Comparison of ENCODE assay signal across 14 cellular contexts in the genomic region with DNA sequence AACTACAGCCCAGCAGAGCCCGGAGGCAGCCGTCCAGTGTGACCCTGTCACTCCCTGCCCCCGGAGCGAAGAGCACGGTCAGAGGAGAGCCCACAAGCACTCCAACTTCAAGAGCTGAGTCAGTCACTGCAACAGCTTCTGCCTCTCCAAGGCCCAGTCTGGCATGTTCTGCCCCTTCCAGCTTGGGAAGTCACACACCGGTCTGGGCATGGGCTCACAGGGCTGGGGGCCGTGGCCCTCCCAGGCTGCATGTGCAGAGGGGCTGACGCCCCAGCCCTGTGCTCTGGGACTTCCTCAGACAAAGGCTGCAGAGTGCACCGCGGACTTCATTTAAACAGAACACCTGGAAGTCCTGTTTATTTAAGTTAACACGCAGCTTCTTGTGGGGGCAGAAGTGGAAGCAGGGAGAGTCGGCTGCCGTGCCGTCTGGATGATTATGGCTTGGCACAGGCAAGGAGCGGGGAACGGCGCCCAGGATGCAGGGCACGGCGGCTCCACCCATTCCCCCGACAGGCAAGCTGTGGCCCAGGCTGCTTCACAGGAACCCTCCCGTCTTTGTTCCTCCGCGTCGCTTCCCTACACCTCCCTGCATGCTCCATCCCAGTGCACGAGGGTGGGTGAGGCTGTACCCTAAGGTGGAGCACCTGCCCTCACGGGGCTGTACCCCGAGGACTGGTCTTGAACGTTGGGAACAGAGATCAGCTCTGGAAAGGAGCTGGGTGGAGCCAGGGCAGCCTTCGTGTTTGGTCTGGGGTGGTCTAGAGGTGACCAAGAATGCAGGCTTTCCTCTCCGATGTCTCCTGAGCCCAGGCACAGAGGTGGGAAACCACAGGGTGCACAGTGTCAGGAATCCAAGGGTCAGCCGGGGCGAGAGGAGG.
DNase-seq lines count a peak whose midpoint lies in the region; ATAC-seq and TF ChIP-seq lines count a peak whose summit lies in the region.
"Had no signal": no experiment of that assay in that cellular context is flagged by ENCODE, and none has a peak within 500 bp of the region (broad histone marks: within the 10 kb centered on the region; RNA-seq: fewer than 3 reads in every experiment).

No MANE protein-coding gene starts in this region.

- peaks cover 2 to 8% of the 10 kb centered on the region in 2 experiments; a peak in 1 of 4 replicates for H3K79me1 ChIP-seq in IMR-90 (ENCODE audit: low read depth in 1 of 2, low read length in 2 of 2)

- no peak overlapping the region for H3K9ac ChIP-seq in IMR-90 (ENCODE audit: low read depth, low read length)

- ATAC-seq in IMR-90 (ENCODE audit: low read depth) (peak; percentile 71), psoas muscle (no peak)
- ATAC-seq: CD8-positive, alpha-beta T cell; K562 had no signal

- H4K91ac ChIP-seq in IMR-90 (ENCODE audit: insufficient read depth, low read depth, low read length), result no peak overlapping the region

- H2BK5ac ChIP-seq in IMR-90 (ENCODE audit: low read depth, low read length, poor library complexity, severe bottlenecking), result no peak overlapping the region

- TF ChIP-seq POLR2A in IMR-90 (IDR thresholded peaks at IDR 0.05; ENCODE audit: low read depth, low read length) (no peak), stomach (IDR thresholded peaks at IDR 0.05) (no peak), testis (IDR thresholded peaks at IDR 0.05) (no peak)

- H3K4me1 ChIP-seq in IMR-90 (ENCODE audit: control insufficient read depth, insufficient read depth, low read length) (peaks cover 16% of the 10 kb centered on the region), stomach (peaks cover 0 to 10% (median 3%) of the 10 kb centered on the region in 4 donors), testis (no peaks in the 10 kb centered on the region), psoas muscle (peaks cover 10% of the 10 kb centered on the region)
- H3K4me1 ChIP-seq: tibial artery had no signal

- H4K5ac ChIP-seq in IMR-90 (ENCODE audit: low read depth, low read length), result no peak overlapping the region

- H3K4me3 ChIP-seq in IMR-90 (ENCODE audit: insufficient read depth, low read depth, low read length) (no peak overlapping the region), stomach (peak overlapping the region in 1 of 4 donors; percentile 32), testis (no peak overlapping the region), psoas muscle (no peak overlapping the region)
- H3K4me3 ChIP-seq: K562, tibial artery had no signal

- TF ChIP-seq CTCF in IMR-90 (conservative IDR thresholded peaks at IDR 0.05; ENCODE audit: low read depth, low read length) (no peak), stomach (IDR thresholded peaks at IDR 0.05) (no peak), testis (IDR thresholded peaks at IDR 0.05) (no peak), psoas muscle (IDR thresholded peaks at IDR 0.05) (no peak)

- H3K14ac ChIP-seq in IMR-90 (replicated peaks; ENCODE audit: low read depth, low read length), result 0 out of 2 replicates have a peak overlapping the region, but pooled peaks have one; percentile 60

- no peak for TF ChIP-seq EP300 in stomach (IDR thresholded peaks at IDR 0.05)

- no peaks in the 10 kb centered on the region for H4K20me1 ChIP-seq in IMR-90 (ENCODE audit: insufficient read depth, low read length)

- H2AK5ac ChIP-seq in IMR-90 (ENCODE audit: low read depth, low read length), result peak overlapping the region; percentile 54

- peak overlapping the region in 1 of 2 experiments; percentile 12; a peak in 1 of 4 replicates for H4K8ac ChIP-seq in IMR-90 (ENCODE audit: low read depth in 2 of 2, low read length in 2 of 2)

- dilution Hi-C loops in IMR-90 (cut with HindIII; ENCODE audit: low sequenced_read_pairs, unreplicated experiment), result no loop called here

- H3K27me3 ChIP-seq in IMR-90 (ENCODE audit: control insufficient read depth, insufficient read depth, low read length) (no peaks in the 10 kb centered on the region), stomach (no peaks in the 10 kb centered on the region), testis (no peaks in the 10 kb centered on the region), psoas muscle (ENCODE audit: insufficient read depth in 3 of 3, low read length in 2 of 3) (no peaks in the 10 kb centered on the region)
- H3K27me3 ChIP-seq: tibial artery had no signal

- H2BK15ac ChIP-seq in IMR-90 (ENCODE audit: low read depth, low read length), result no peak overlapping the region

- H3K4ac ChIP-seq in IMR-90 (ENCODE audit: low read depth, low read length), result peak overlapping the region; percentile 70; the same call in 1 of the 2 replicates

- H3K9me3 ChIP-seq in IMR-90 (ENCODE audit: control insufficient read depth, insufficient read depth, low read length) (no peaks in the 10 kb centered on the region), stomach (no peaks in the 10 kb centered on the region), testis (no peaks in the 10 kb centered on the region), psoas muscle (no peaks in the 10 kb centered on the region)
- H3K9me3 ChIP-seq: tibial artery had no signal

- no TSS peak for BruUV-seq in IMR-90 (replicated peaks; lab: Mats Ljungman, UMichigan)

- no peak overlapping the region for H3K18ac ChIP-seq in IMR-90 (ENCODE audit: low read depth, low read length)

- intact Hi-C loops in IMR-90 (cut with micrococcal nuclease), result no loop called here
- intact Hi-C loops in stomach (cut with DNase I; ENCODE audit: low total_unique reads), result no loop called here
- intact Hi-C loops in testis (cut with DNase I; ENCODE audit: low total_unique reads), result loop anchor here (5.0 kb wide), 1 partner anchor 628 kb away; no protein-coding TSS in a partner anchor
- intact Hi-C loops in psoas muscle (cut with DNase I), result no loop called here

- H3K4me2 ChIP-seq in IMR-90 (ENCODE audit: low read depth, low read length), result peak overlapping the region; percentile 39

- peak overlapping the region; percentile 81 for H2AFZ ChIP-seq in IMR-90 (replicated peaks; ENCODE audit: low read length, poor library complexity)

- 63% methylated on average over 19 of the region's 32 CpGs; no CpG with 5 or more reads in 1 of the 2 experiments for WGBS in IMR-90 (ENCODE audit: extremely low coverage in 2 of 2, insufficient read length in 1 of 2), 2 experiments
- 59 to 79% (median 65%) methylated on average over 23 to 32 of the region's 32 CpGs for WGBS in stomach, 5 donors
- WGBS in testis, 2 donors, result 86 to 92% methylated on average over 18 to 32 of the region's 32 CpGs
- WGBS in psoas muscle, 3 donors, result 83 to 85% (median 84%) methylated on average over 32 of the region's 32 CpGs

- H2BK20ac ChIP-seq in IMR-90 (ENCODE audit: low read depth, low read length), result no peak overlapping the region; the same call in 1 of the 2 replicates

- H3K23ac ChIP-seq in IMR-90 (ENCODE audit: low read depth, low read length), result no peak overlapping the region

- peak overlapping the region; percentile 72 for H2AK9ac ChIP-seq in IMR-90 (replicated peaks; ENCODE audit: low read depth, low read length, poor library complexity)

- no peak overlapping the region; the same call in 1 of the 2 replicates for H2BK120ac ChIP-seq in IMR-90 (ENCODE audit: low read depth, low read length)

- CTCF ChIA-PET in IMR-90 (lab: Yijun Ruan, JAX), result interaction anchor here (0.6 kb wide), 1 partner anchor 100 kb away, joined by 4 read pairs; no protein-coding TSS in a partner anchor

- H3K9me1 ChIP-seq in IMR-90 (ENCODE audit: insufficient read depth, low read length), result peaks cover 9% of the 10 kb centered on the region; the same call in 1 of the 2 replicates

- no peak overlapping the region for H3K56ac ChIP-seq in IMR-90 (ENCODE audit: extremely low read depth, insufficient read depth, low read length)

- POLR2A ChIA-PET in IMR-90 (lab: Charles Lee; ENCODE audit: unreplicated experiment), result interaction anchor here (0.5 to 0.7 kb wide), 2 partner anchors 36 to 129 kb away, joined by 3 to 20 read pairs; no protein-coding TSS in a partner anchor

- in situ Hi-C loops in IMR-90 (cut with MboI; ENCODE audit: low sequenced_read_pairs), result no loop called here

- TF ChIP-seq RAD21 in IMR-90 (IDR thresholded peaks at IDR 0.05; ENCODE audit: low read length), result no peak

- no peak overlapping the region; the same call in 1 of the 2 replicates for H3K27ac ChIP-seq in IMR-90 (ENCODE audit: insufficient read depth, low read length)
- no peak overlapping the region for H3K27ac ChIP-seq in stomach
- no peak overlapping the region for H3K27ac ChIP-seq in testis
- H3K27ac ChIP-seq in psoas muscle, result no peak overlapping the region
- H3K27ac ChIP-seq: tibial artery had no signal

- peak; percentile 20 for DNase-seq in EH (ENCODE audit: low read depth)
- peak; percentile 69 for DNase-seq in IMR-90
- DNase-seq in iPS-NIHi7 (ENCODE audit: extremely low spot score), result peak; percentile 28
- DNase-seq in stomach, result peak; percentile 37
- no peak for DNase-seq in testis
- no peak for DNase-seq in psoas muscle
- no peak for DNase-seq in SKM-1 treated with dmso at 0.1 percent for 144 hours (lab: John Stamatoyannopoulos, UW; ENCODE audit: unreplicated experiment)
- DNase-seq: activated CD4-positive, CD25-positive, alpha-beta regulatory T cell treated with anti-CD3 and anti-CD28 coated beads, Interleukin-2, amount 50 U/mL, for 72 hours; activated T-cell treated with anti-CD3 and anti-CD28 coated beads for 4 hours; CD8-positive, alpha-beta T cell; cerebellar nuclear complex; NCI-H1417; tibial artery had no signal

- no peaks in the 10 kb centered on the region for H3K36me3 ChIP-seq in IMR-90 (ENCODE audit: control insufficient read depth, insufficient read depth, low read length)
- H3K36me3 ChIP-seq in stomach, result peaks cover 0 to 13% (median 6%) of the 10 kb centered on the region in 4 donors
- H3K36me3 ChIP-seq in testis (ENCODE audit: low read depth, missing control alignments), result no peaks in the 10 kb centered on the region
- H3K36me3 ChIP-seq in psoas muscle (ENCODE audit: insufficient read depth in 1 of 2, low read depth in 1 of 2), result peaks cover 0 to 3% of the 10 kb centered on the region in 2 donors
- H3K36me3 ChIP-seq: tibial artery had no signal

TF ChIP-seq in IMR-90, 13 proteins besides CTCF, POLR2A, EP300 and RAD21:
- TF ChIP-seq MAZ (IDR thresholded peaks at IDR 0.05; ENCODE audit: borderline replicate concordance, low read depth, low read length), result 0 out of 2 replicates have a peak, but pooled peaks have one; percentile 24
- TF ChIP-seq MXI1 (IDR thresholded peaks at IDR 0.05; ENCODE audit: borderline replicate concordance, low read depth, low read length), result no peak
- TF ChIP-seq CHD1 (IDR thresholded peaks at IDR 0.05; ENCODE audit: low read depth, low read length), result no peak

Comparison
In these comparisons a context has a peak if more than half of its experiments do, and no peak if none do; other contexts are left out.
1. DNase-seq: peak in EH (single experiment), IMR-90 (single experiment), iPS-NIHi7 (single experiment) and stomach (single experiment); none in testis (single experiment), psoas muscle (0 of 2) and SKM-1 treated with dmso at 0.1 percent for 144 hours (single experiment).